In genomic region chr21:42547906-42548365, GRCh38 we compare ENCODE assay signal across 16 cellular contexts. TPM values are rescaled to one million over a fixed set of nuclear protein-coding genes. Genes with fewer than 3 reads are reported as not detected.
"Had no signal": no experiment of that assay in that cellular context is flagged by ENCODE, and none has a peak within 500 bp of the region (broad histone marks: within the 10 kb centered on the region; RNA-seq: fewer than 3 reads in every experiment).

No MANE protein-coding gene starts in this region.

- H3K27me3 ChIP-seq: hepatocyte, ovary, right lobe of liver, tibial artery had no signal

- H3K9me3 Mint-ChIP-seq: naive thymus-derived CD8-positive, alpha-beta T cell had no signal

- H3K4me3 Mint-ChIP-seq: naive thymus-derived CD8-positive, alpha-beta T cell had no signal

- H3K36me3 ChIP-seq: ovary had no signal

- H3K9me3 ChIP-seq: mucosa of descending colon, ovary, right lobe of liver, tibial artery had no signal

- ATAC-seq: mucosa of descending colon; naive thymus-derived CD8-positive, alpha-beta T cell had no signal

- DNase-seq: central memory CD4-positive, alpha-beta T cell; effector CD8-positive, alpha-beta T cell; foreskin melanocyte; kidney glomerular epithelial cell; right lobe of liver; stimulated activated CD4-positive, alpha-beta T cell treated with anti-CD3 and anti-CD28 coated beads, Interleukin-2, amount 100 ng/mL, for 24 hours; stimulated activated CD4-positive, alpha-beta T cell treated with anti-CD3 and anti-CD28 coated beads, Interleukin-4, amount 100 ng/mL, for 4 hours; stimulated activated naive CD4-positive, alpha-beta T cell treated with Interleukin-2 at 50 U/mL for 16 hours had no signal

- H3K27ac ChIP-seq: coronary artery, hepatocyte, ovary, right lobe of liver, skin epidermis, tibial artery had no signal

- H3K27me3 Mint-ChIP-seq: naive thymus-derived CD8-positive, alpha-beta T cell had no signal

- H3K4me3 ChIP-seq: coronary artery, hepatocyte, mucosa of descending colon, ovary, right lobe of liver, skin epidermis, tibial artery had no signal

- H3K4me1 ChIP-seq: right lobe of liver, tibial artery had no signal

RNA-seq across cellular contexts. Expression of gene RSPH1, which starts 51.9 kb away (rescaled TPM):
- total RNA-seq: dermis microvascular lymphatic vessel endothelial cell had no signal
- polyA plus RNA-seq: naive thymus-derived CD8-positive, alpha-beta T cell had no signal
